15 cellular contexts compared by ENCODE assay signal in the genomic region with DNA sequence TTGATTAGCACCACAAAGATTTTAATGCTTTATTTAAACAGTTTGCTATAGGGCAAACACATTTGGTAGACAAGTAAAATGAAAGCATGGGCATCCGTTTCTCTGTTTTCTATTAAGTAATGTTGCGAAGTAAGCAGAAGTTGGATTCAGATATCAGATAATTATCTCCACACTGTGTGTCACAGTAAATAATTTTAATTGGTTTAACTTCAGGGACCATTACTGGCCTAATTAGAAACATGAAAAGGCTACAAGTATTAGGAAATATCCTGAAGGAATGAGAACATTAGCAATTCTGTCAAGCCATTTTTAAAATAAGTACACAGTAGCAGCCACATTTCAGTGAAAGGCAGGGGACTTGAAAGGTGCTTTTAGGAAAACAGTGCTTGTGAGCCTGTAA.
"Had no signal": no experiment of that assay in that cellular context is flagged by ENCODE, and none has a peak within 500 bp of the region (broad histone marks: within the 10 kb centered on the region; RNA-seq: fewer than 3 reads in every experiment).

No MANE protein-coding gene starts in this region.

- H3K36me3 ChIP-seq: right atrium auricular region, tibial artery, uterus had no signal

- H3K27me3 ChIP-seq: right atrium auricular region, tibial artery, uterus had no signal

- H3K27ac ChIP-seq: epithelial cell of prostate, right atrium auricular region, skin epidermis, tibial artery, uterus had no signal

- H3K9me3 ChIP-seq: right atrium auricular region, tibial artery, uterus had no signal

- H3K4me1 ChIP-seq: right atrium auricular region, tibial artery, uterus had no signal

- H3K4me3 ChIP-seq: right atrium auricular region, skin epidermis, tibial artery, uterus had no signal

- ATAC-seq: left colon; stimulated activated effector memory CD8-positive, alpha-beta T cell treated with anti-CD3 and anti-CD28 coated beads, Interleukin-12 subunit alpha, Interleukin-12 subunit beta, amount 100 ng/mL, for 72 hours had no signal

- DNase-seq: activated CD4-positive, alpha-beta T cell treated with anti-CD3 and anti-CD28 coated beads, Interleukin-2, amount 50 U/mL, for 1 hour; activated T-cell treated with anti-CD3 and anti-CD28 coated beads, Interleukin-2, amount 50 U/mL, for 1 hour; amniotic stem cell; cortex of kidney; effector memory CD4-positive, alpha-beta T cell; glutamatergic neuron; left colon; naive B cell; posterior cingulate gyrus; tibial artery; uterus had no signal
